Comparison of ENCODE assay signal across 12 cellular contexts in genomic region chr13:109156181-109156935, GRCh38.
DNase-seq lines count a peak whose midpoint lies in the region; FAIRE-seq and TF ChIP-seq lines count a peak whose summit lies in the region.
"Had no signal": no experiment of that assay in that cellular context is flagged by ENCODE, and none has a peak within 500 bp of the region (broad histone marks: within the 10 kb centered on the region; RNA-seq: fewer than 3 reads in every experiment).

No MANE protein-coding gene starts in this region.

- H3K27ac ChIP-seq in mammary epithelial cell (ENCODE audit: insufficient read depth, low read depth, low read length), result peak overlapping the region; percentile 98
- no peak overlapping the region for H3K27ac ChIP-seq in thyroid gland
- no peak overlapping the region for H3K27ac ChIP-seq in uterus

- peak overlapping the region; percentile 15 to 33 (median 30) for H3K4me3 ChIP-seq in mammary epithelial cell (replicated peaks in 1 of 3; ENCODE audit: insufficient read depth in 1 of 3, low read depth in 2 of 3, low read length in 3 of 3)
- no peak overlapping the region for H3K4me3 ChIP-seq in thyroid gland (replicated peaks in 1 of 3)
- no peak overlapping the region for H3K4me3 ChIP-seq in uterus

- WGBS in mammary epithelial cell (ENCODE audit: low coverage, missing lambda C conversion rate), result 7% methylated on average over 14 of the region's 16 CpGs
- 69 to 71% methylated on average over 16 of the region's 16 CpGs for WGBS in thyroid gland, 2 donors

- dilution Hi-C loops in mammary epithelial cell (cut with HindIII; ENCODE audit: low sequenced_read_pairs), result loop anchor here (5.0 kb wide), 1 partner anchor 101 kb away; no protein-coding TSS in a partner anchor

- BruUV-seq in mammary epithelial cell (replicated peaks; lab: Mats Ljungman, UMichigan), result TSS peak; percentile 63

- no peaks in the 10 kb centered on the region for H3K36me3 ChIP-seq in mammary epithelial cell (ENCODE audit: insufficient read depth, low read length)
- no peaks in the 10 kb centered on the region for H3K36me3 ChIP-seq in thyroid gland
- H3K36me3 ChIP-seq in uterus, result no peaks in the 10 kb centered on the region

- no peaks in the 10 kb centered on the region for H3K79me2 ChIP-seq in mammary epithelial cell (ENCODE audit: insufficient read depth, low read length)

- H3K9me3 ChIP-seq in mammary epithelial cell (replicated peaks; ENCODE audit: insufficient read depth, low read length) (no peaks in the 10 kb centered on the region), thyroid gland (no peaks in the 10 kb centered on the region), uterus (no peaks in the 10 kb centered on the region)

- H3K4me1 ChIP-seq in mammary epithelial cell (ENCODE audit: insufficient read depth, low read length), result peaks cover 69% of the 10 kb centered on the region
- peaks cover 16 to 22% of the 10 kb centered on the region in 2 donors for H3K4me1 ChIP-seq in thyroid gland
- H3K4me1 ChIP-seq in uterus, result no peaks in the 10 kb centered on the region

- DNase-seq in HTR-8/SVneo (ENCODE audit: insufficient read length, low spot score) (peak; percentile 42), mammary epithelial cell (peak; percentile 84), kidney tubule cell (ENCODE audit: low spot score) (peak; percentile 89), thyroid gland (peak; percentile 11 to 17), uterus (no peak), SK-N-DZ (ENCODE audit: low spot score) (no peak), HuH-7 (ENCODE audit: low spot score) (no peak)
- no peak for DNase-seq in activated CD4-positive, alpha-beta T cell treated with anti-CD3 and anti-CD28 coated beads, Interleukin-2, amount 50 U/mL, for 48 hours
- DNase-seq: activated CD4-positive, alpha-beta T cell treated with anti-CD3 and anti-CD28 coated beads for 1 hour; cerebellar nuclear complex; naive B cell; NCI-H2029 treated with DMSO at 0.1 percent for 48 hours had no signal

- in situ Hi-C loops in mammary epithelial cell (cut with MboI; ENCODE audit: low sequenced_read_pairs in 2 of 2), result loop anchor here (10.0 kb wide), 2 partner anchors 98 to 192 kb away; no protein-coding TSS in a partner anchor

- no peaks in the 10 kb centered on the region for H4K20me1 ChIP-seq in mammary epithelial cell (ENCODE audit: insufficient read depth, low read length)

- CTCF ChIA-PET in mammary epithelial cell (lab: Charles Lee; ENCODE audit: low non-redundant PET), result interaction anchor here (0.6 kb wide), 1 partner anchor 458 kb away, joined by 4 read pairs; no protein-coding TSS in a partner anchor

- intact Hi-C loops in mammary epithelial cell (cut with micrococcal nuclease), result loop anchor here (1.0 to 5.0 kb wide), 3 partner anchors 41 to 141 kb away; no protein-coding TSS in a partner anchor
- intact Hi-C loops in thyroid gland (cut with DNase I), result no loop called here
- intact Hi-C loops in uterus (cut with DNase I; ENCODE audit: low total_unique reads), result no loop called here

- peak overlapping the region; percentile 83 for H3K9ac ChIP-seq in mammary epithelial cell (ENCODE audit: insufficient read depth, low read length)

- no peak for FAIRE-seq in HTR-8/SVneo (lab: Jason Lieb, UNC)

- no peak for TF ChIP-seq POLR2A in thyroid gland (IDR thresholded peaks at IDR 0.05)
- TF ChIP-seq POLR2A in uterus (IDR thresholded peaks at IDR 0.05), result no peak

- H3K27me3 ChIP-seq in mammary epithelial cell (ENCODE audit: insufficient read depth, low read length) (no peaks in the 10 kb centered on the region), thyroid gland (no peaks in the 10 kb centered on the region), uterus (no peaks in the 10 kb centered on the region)

- H2AFZ ChIP-seq in mammary epithelial cell (ENCODE audit: low read depth, low read length), result peak overlapping the region; percentile 31

- TF ChIP-seq CTCF in mammary epithelial cell (conservative IDR thresholded peaks at IDR 0.05 in 1 of 2, IDR thresholded peaks at IDR 0.05 in 1 of 2; ENCODE audit: extremely low read depth in 1 of 2, insufficient read depth in 1 of 2, low read depth in 1 of 2, low read length in 2 of 2), result no peak
- no peak for TF ChIP-seq CTCF in thyroid gland (IDR thresholded peaks at IDR 0.05)
- TF ChIP-seq CTCF in uterus (IDR thresholded peaks at IDR 0.05), result no peak

- H3K4me2 ChIP-seq in mammary epithelial cell (ENCODE audit: insufficient read depth, low read depth, low read length), result peak overlapping the region; percentile 84

Comparison
In these comparisons a context has a peak if more than half of its experiments do, and no peak if none do; other contexts are left out.
1. DNase-seq: peak in HTR-8/SVneo (single experiment), mammary epithelial cell (single experiment), kidney tubule cell (single experiment) and thyroid gland (2 of 2); none in uterus (0 of 2), activated CD4-positive, alpha-beta T cell treated with anti-CD3 and anti-CD28 coated beads, Interleukin-2, amount 50 U/mL, for 48 hours (0 of 2), SK-N-DZ (single experiment) and HuH-7 (single experiment).
2. H3K4me3 ChIP-seq: peak in mammary epithelial cell (3 of 3); none in thyroid gland (0 of 3) and uterus (0 of 2).